Comparison of ENCODE assay signal across 33 cellular contexts in genomic region chr9:71010258-71010657, GRCh38.
"Had no signal": no experiment of that assay in that cellular context is flagged by ENCODE, and none has a peak within 500 bp of the region (broad histone marks: within the 10 kb centered on the region; RNA-seq: fewer than 3 reads in every experiment).

No MANE protein-coding gene starts in this region.

- DNase-seq: activated effector memory CD4-positive, alpha-beta T cell treated with anti-CD3 and anti-CD28 coated beads, Interleukin-2, amount 50 U/mL, for 16 hours; activated effector memory CD4-positive, alpha-beta T cell treated with Interleukin-2 at 50 U/mL for 16 hours; activated gamma-delta T cell; activated gamma-delta T cell treated with Interleukin-2 at 50 U/mL for 16 hours; activated naive CD4-positive, alpha-beta T cell; activated naive CD4-positive, alpha-beta T cell treated with anti-CD3 and anti-CD28 coated beads for 36 hours; activated naive CD4-positive, alpha-beta T cell treated with anti-CD3 and anti-CD28 coated beads, Interleukin-2, amount 10 ng/mL, durations not matched to agents 7 days and 5 days; activated naive CD4-positive, alpha-beta T cell treated with anti-CD3 and anti-CD28 coated beads, Interleukin-2, amount 50 U/mL, for 16 hours; activated naive CD4-positive, alpha-beta T cell treated with Interleukin-2 at 50 U/mL for 16 hours; activated naive CD8-positive, alpha-beta T cell treated with anti-CD3 and anti-CD28 coated beads for 36 hours; activated naive CD8-positive, alpha-beta T cell treated with anti-CD3 and anti-CD28 coated beads, Interleukin-2, amount 10 ng/mL, durations not matched to agents 7 days and 5 days; activated naive CD8-positive, alpha-beta T cell treated with anti-CD3 and anti-CD28 coated beads, Interleukin-2, amount 50 U/mL, for 24 hours; activated T-cell treated with anti-CD3 and anti-CD28 coated beads, Interleukin-2, amount 50 U/mL, for 24 hours; activated T-cell treated with anti-CD3 and anti-CD28 coated beads, Interleukin-2, amount 50 U/mL, for 4 hours; activated T-cell treated with anti-CD3 and anti-CD28 coated beads, Interleukin-2, amount 50 U/mL, for 48 hours; activated T-cell treated with anti-CD3 and anti-CD28 coated beads, Interleukin-2, amount 50 U/mL, for 72 hours; adrenal gland; amniotic stem cell; amygdala; anterior cingulate cortex; aorta; body of pancreas; brain microvascular endothelial cell; caudate nucleus; central memory CD4-positive, alpha-beta T cell; cerebellar nuclear complex had no signal

- FAIRE-seq: astrocyte, bronchial epithelial cell had no signal

- H3K4me3 ChIP-seq: adrenal gland, ascending aorta, body of pancreas, breast epithelium, cardiac muscle cell had no signal

- H3K27ac ChIP-seq: adrenal gland, ascending aorta, body of pancreas, brain microvascular endothelial cell, breast epithelium, cardiac muscle cell had no signal

- H3K27me3 ChIP-seq: adrenal gland, ascending aorta, body of pancreas, brain microvascular endothelial cell, cardiac muscle cell had no signal

- ATAC-seq: activated naive CD4-positive, alpha-beta T cell treated with anti-CD3 and anti-CD28 coated beads, Interleukin-2, amount 50 U/mL, for 72 hours; activated naive CD8-positive, alpha-beta T cell treated with anti-CD3 and anti-CD28 coated beads, Interleukin-2, amount 50 U/mL, for 24 hours; activated T-cell treated with anti-CD3 and anti-CD28 coated beads, Interleukin-2, amount 50 U/mL, for 4 hours; activated T-cell treated with anti-CD3 and anti-CD28 coated beads, Interleukin-2, amount 50 U/mL, for 72 hours; activated T-helper 17 cell treated with anti-CD3 and anti-CD28 coated beads, Interleukin-2, amount 50 U/mL, for 72 hours; body of pancreas had no signal

- H3K36me3 ChIP-seq: adrenal gland, ascending aorta, brain microvascular endothelial cell, breast epithelium, cardiac muscle cell had no signal

- H3K4me1 ChIP-seq: adrenal gland, ascending aorta, body of pancreas, breast epithelium had no signal

- H3K9me3 ChIP-seq: breast epithelium had no signal
